In the genomic region with DNA sequence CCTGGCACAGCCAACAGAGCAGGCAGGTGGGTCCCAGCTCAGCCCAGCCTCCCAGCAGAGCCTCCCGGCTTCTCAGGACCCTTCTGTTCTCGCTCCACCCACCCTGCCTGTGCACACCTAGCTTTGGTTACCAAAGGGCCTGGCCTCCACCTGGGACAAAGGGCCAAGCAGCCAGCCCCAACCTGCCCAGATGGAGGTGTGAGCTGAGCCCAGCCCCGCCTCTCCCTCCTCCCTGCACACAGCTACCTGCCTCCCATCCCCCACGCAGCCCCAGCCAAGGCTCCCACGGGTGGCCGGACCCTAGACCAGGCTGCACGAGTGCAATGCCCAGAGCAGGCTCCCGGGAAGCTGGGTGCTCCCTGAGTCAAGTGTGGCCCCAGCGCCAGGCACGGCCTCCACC, we compare ENCODE assay signal across 15 cellular contexts. TPM values are rescaled to one million over a fixed set of nuclear protein-coding genes. Genes with fewer than 3 reads are reported as not detected.
DNase-seq lines count a peak whose midpoint lies in the region; ATAC-seq and TF ChIP-seq lines count a peak whose summit lies in the region.
"Had no signal": no experiment of that assay in that cellular context is flagged by ENCODE, and none has a peak within 500 bp of the region (broad histone marks: within the 10 kb centered on the region; RNA-seq: fewer than 3 reads in every experiment).

No MANE protein-coding gene starts in this region.

- H3K4me1 ChIP-seq in body of pancreas (peaks cover 98% of the 10 kb centered on the region), upper lobe of left lung (peaks cover 20 to 67% (median 55%) of the 10 kb centered on the region in 4 donors)

- H3K9me3 ChIP-seq in body of pancreas (no peaks in the 10 kb centered on the region), upper lobe of left lung (no peaks in the 10 kb centered on the region)
- H3K9me3 ChIP-seq: BE2C had no signal

- TF ChIP-seq POLR2A in body of pancreas (IDR thresholded peaks at IDR 0.05), result peak; percentile 28 to 59 (median 51)
- no peak for TF ChIP-seq POLR2A in upper lobe of left lung (IDR thresholded peaks at IDR 0.05)

- H3K27me3 ChIP-seq in body of pancreas, result no peaks in the 10 kb centered on the region
- H3K27me3 ChIP-seq in upper lobe of left lung, result no peaks in the 10 kb centered on the region
- H3K27me3 ChIP-seq: BE2C had no signal

- H3K27ac ChIP-seq in body of pancreas (peak overlapping the region; percentile 92 to 99 (median 92)), upper lobe of left lung (peak overlapping the region in 1 of 4 donors; percentile 18)
- H3K27ac ChIP-seq: neural progenitor cell had no signal

- peaks cover 0 to 2% of the 10 kb centered on the region in 2 donors for H3K36me3 ChIP-seq in body of pancreas (replicated peaks in 1 of 2; ENCODE audit: insufficient read depth in 1 of 2, low read depth in 2 of 2)
- H3K36me3 ChIP-seq in upper lobe of left lung, result peaks cover 6 to 28% (median 14%) of the 10 kb centered on the region in 4 donors
- H3K36me3 ChIP-seq: neural progenitor cell had no signal

- no peaks in the 10 kb centered on the region for H3K27me3 Mint-ChIP-seq in nephron progenitor cell (ENCODE audit: low read depth, poor library complexity)
- H3K27me3 Mint-ChIP-seq in endothelial cell (ENCODE audit: unreplicated experiment), result peaks cover 9% of the 10 kb centered on the region
- H3K27me3 Mint-ChIP-seq in HFFc6 (ENCODE audit: insufficient read depth), result peaks cover 1% of the 10 kb centered on the region; the same call in 1 of the 2 replicates
- H3K27me3 Mint-ChIP-seq: activated naive CD8-positive, alpha-beta T cell; T-helper 17 cell had no signal

- H3K4me3 ChIP-seq in body of pancreas, result no peak overlapping the region
- no peak overlapping the region for H3K4me3 ChIP-seq in upper lobe of left lung
- H3K4me3 ChIP-seq: neural progenitor cell had no signal

- peaks cover 4% of the 10 kb centered on the region for H3K36me3 Mint-ChIP-seq in nephron progenitor cell (ENCODE audit: low read depth)
- H3K36me3 Mint-ChIP-seq in endothelial cell (ENCODE audit: low read depth, unreplicated experiment), result no peaks in the 10 kb centered on the region
- no peaks in the 10 kb centered on the region for H3K36me3 Mint-ChIP-seq in HFFc6 (ENCODE audit: low read depth)
- H3K36me3 Mint-ChIP-seq: activated naive CD8-positive, alpha-beta T cell; neural progenitor cell had no signal

- no peak overlapping the region for H3K4me3 Mint-ChIP-seq in nephron progenitor cell
- H3K4me3 Mint-ChIP-seq in endothelial cell (ENCODE audit: unreplicated experiment), result no peak overlapping the region
- H3K4me3 Mint-ChIP-seq in HFFc6, result no peak overlapping the region
- H3K4me3 Mint-ChIP-seq: activated CD8-positive, alpha-beta T cell treated with anti-CD3 and anti-CD28 coated beads, Interleukin-2, amount 10 ng/mL, durations not matched to agents 7 days and 5 days; activated naive CD8-positive, alpha-beta T cell; neural progenitor cell; T-helper 17 cell had no signal

- 26 to 31% methylated on average over 10 of the region's 10 CpGs for WGBS in body of pancreas, 2 donors
- WGBS in upper lobe of left lung, 2 donors, result 66 to 81% methylated on average over 8 to 10 of the region's 10 CpGs

- TF ChIP-seq EP300 in upper lobe of left lung (IDR thresholded peaks at IDR 0.05), result no peak

- ATAC-seq in body of pancreas (peak; percentile 25), upper lobe of left lung (ENCODE audit: low FRiP score in 2 of 2) (no peak), GM21367 (IDR thresholded peaks at IDR 0.05; ENCODE audit: unreplicated experiment) (no peak)
- ATAC-seq: activated CD8-positive, alpha-beta T cell treated with anti-CD3 and anti-CD28 coated beads, Interleukin-2, amount 10 ng/mL, durations not matched to agents 7 days and 5 days; T-helper 17 cell had no signal

- DNase-seq in DMS153 (lab: John Stamatoyannopoulos, UW) (peak; percentile 86), NCI-H1436 treated with DMSO at 0.1 percent for 48 hours (lab: John Stamatoyannopoulos, UW) (peak; percentile 22), body of pancreas (peak; percentile 74 to 89 (median 84)), nephron progenitor cell (no peak), upper lobe of left lung (no peak), endothelial cell (ENCODE audit: low spot score) (no peak), HFFc6 (no peak)
- DNase-seq: activated CD8-positive, alpha-beta T cell treated with anti-CD3 and anti-CD28 coated beads, Interleukin-2, amount 10 ng/mL, durations not matched to agents 7 days and 5 days; BE2C; cortex of kidney; stimulated activated CD8-positive, alpha-beta memory T cell treated with anti-CD3 and anti-CD28 coated beads, Interleukin-4, amount 100 ng/mL, for 48 hours; T-helper 17 cell had no signal

- H3K9me3 Mint-ChIP-seq in nephron progenitor cell, result no peaks in the 10 kb centered on the region
- H3K9me3 Mint-ChIP-seq in endothelial cell (ENCODE audit: unreplicated experiment), result no peaks in the 10 kb centered on the region
- no peaks in the 10 kb centered on the region for H3K9me3 Mint-ChIP-seq in HFFc6
- H3K9me3 Mint-ChIP-seq: neural progenitor cell had no signal

- TF ChIP-seq CTCF in body of pancreas (IDR thresholded peaks at IDR 0.05) (no peak), nephron progenitor cell (IDR thresholded peaks at IDR 0.05) (no peak), upper lobe of left lung (IDR thresholded peaks at IDR 0.05) (no peak), endothelial cell (IDR thresholded peaks at IDR 0.05; ENCODE audit: unreplicated experiment) (no peak), HFFc6 (IDR thresholded peaks at IDR 0.05) (no peak)

- intact Hi-C loops in body of pancreas (cut with DNase I), result loop anchor here (5.0 kb wide), 1 partner anchor 37 kb away; the partner anchor contains the start of gene SLC34A3

- H3K27ac Mint-ChIP-seq in nephron progenitor cell (peak overlapping the region; percentile 57), endothelial cell (ENCODE audit: unreplicated experiment) (no peak overlapping the region), HFFc6 (no peak overlapping the region)
- H3K27ac Mint-ChIP-seq: activated CD8-positive, alpha-beta T cell treated with anti-CD3 and anti-CD28 coated beads, Interleukin-2, amount 10 ng/mL, durations not matched to agents 7 days and 5 days; activated naive CD8-positive, alpha-beta T cell; neural progenitor cell; T-helper 17 cell had no signal

- H3K4me1 Mint-ChIP-seq in nephron progenitor cell (peaks cover 15% of the 10 kb centered on the region), endothelial cell (ENCODE audit: unreplicated experiment) (no peaks in the 10 kb centered on the region), HFFc6 (ENCODE audit: low read depth) (peaks cover 16% of the 10 kb centered on the region)

RNA-seq across cellular contexts. Expression of gene TPRN, which starts 5.6 kb away (rescaled TPM):
- 10 to 100 TPM; 90.0 to 91.3 TPM for total RNA-seq in body of pancreas
- 10 to 100 TPM; 18.9 to 33.1 (median 27.1) TPM for total RNA-seq in upper lobe of left lung
- 8.2 TPM for total RNA-seq in endothelial cell (ENCODE audit: unreplicated experiment)
- total RNA-seq in HFFc6 (2021; fragmentation: NEBNext Ultra II Directional; extraction: Animal tissue kit (Norgen Biotek cat#: 25700)), result 10 to 100 TPM in 4 of 6 experiments, 1 to 10 TPM in 2; 9.9 to 18.1 (median 13.3) TPM

RNA-seq across cellular contexts. Expression of gene SSNA1, which starts 6.4 kb away (rescaled TPM):
- total RNA-seq in body of pancreas (10 to 100 TPM; 62.3 to 79.1 TPM), upper lobe of left lung (100 to 1,000 TPM in 1 of 6 donors, 10 to 100 TPM in 5; 39.8 to 110 (median 73.0) TPM), endothelial cell (ENCODE audit: unreplicated experiment) (53.8 TPM)
- total RNA-seq in HFFc6 (2021; fragmentation: NEBNext Ultra II Directional; extraction: Animal tissue kit (Norgen Biotek cat#: 25700)), result 10 to 100 TPM; 76.7 to 82.8 (median 82.1) TPM

RNA-seq across cellular contexts. Expression of gene ANAPC2, which starts 6.5 kb away (rescaled TPM):
- total RNA-seq in body of pancreas (10 to 100 TPM; 24.1 to 51.7 TPM), upper lobe of left lung (100 to 1,000 TPM in 1 of 6 donors, 10 to 100 TPM in 5; 31.9 to 174 (median 67.3) TPM), endothelial cell (ENCODE audit: unreplicated experiment) (76.8 TPM)
- total RNA-seq in HFFc6 (2021; fragmentation: NEBNext Ultra II Directional; extraction: Animal tissue kit (Norgen Biotek cat#: 25700)), result 10 to 100 TPM; 34.8 to 41.5 (median 37.4) TPM

RNA-seq across cellular contexts. Expression of gene TMEM203, which starts 10.5 kb away (rescaled TPM):
- total RNA-seq in body of pancreas, result 10 to 100 TPM; 11.9 to 18.1 TPM
- 10 to 100 TPM; 17.8 to 35.5 (median 31.1) TPM for total RNA-seq in upper lobe of left lung
- total RNA-seq in endothelial cell (ENCODE audit: unreplicated experiment), result 27.4 TPM
- 10 to 100 TPM; 38.7 to 47.4 (median 40.1) TPM for total RNA-seq in HFFc6 (2021; fragmentation: NEBNext Ultra II Directional; extraction: Animal tissue kit (Norgen Biotek cat#: 25700))

RNA-seq across cellular contexts. Expression of gene NDOR1, which starts 10.6 kb away (rescaled TPM):
- total RNA-seq in body of pancreas, result 10 to 100 TPM; 17.1 to 22.7 TPM
- total RNA-seq in upper lobe of left lung, result 10 to 100 TPM in 4 of 6 donors, 1 to 10 TPM in 2; 7.7 to 54.5 (median 18.5) TPM
- 22.5 TPM for total RNA-seq in endothelial cell (ENCODE audit: unreplicated experiment)
- total RNA-seq in HFFc6 (2021; fragmentation: NEBNext Ultra II Directional; extraction: Animal tissue kit (Norgen Biotek cat#: 25700)), result 10 to 100 TPM; 13.1 to 17.3 (median 16.6) TPM

Comparison
In these comparisons a context has a peak if more than half of its experiments do, and no peak if none do; other contexts are left out.
1. DNase-seq: peak in DMS153 (single experiment), NCI-H1436 treated with DMSO at 0.1 percent for 48 hours (single experiment) and body of pancreas (4 of 4); none in nephron progenitor cell (single experiment), upper lobe of left lung (0 of 2), endothelial cell (single experiment) and HFFc6 (single experiment).
2. POLR2A ChIP-seq: peak in body of pancreas (3 of 3); none in upper lobe of left lung (0 of 4).